Comparison of ENCODE assay signal across 9 cellular contexts in genomic region chr9:77807295-77807694, GRCh38.
DNase-seq lines count a peak whose midpoint lies in the region; ATAC-seq and FAIRE-seq lines count a peak whose summit lies in the region.
"Had no signal": no experiment of that assay in that cellular context is flagged by ENCODE, and none has a peak within 500 bp of the region (broad histone marks: within the 10 kb centered on the region; RNA-seq: fewer than 3 reads in every experiment).

No MANE protein-coding gene starts in this region.

- H3K27ac Mint-ChIP-seq in activated naive CD4-positive, alpha-beta T cell treated with anti-CD3 and anti-CD28 coated beads, Interleukin-2, amount 10 ng/mL, durations not matched to agents 7 days and 5 days = no peak overlapping the region

- no peaks in the 10 kb centered on the region for H3K9me3 Mint-ChIP-seq in activated naive CD4-positive, alpha-beta T cell treated with anti-CD3 and anti-CD28 coated beads, Interleukin-2, amount 10 ng/mL, durations not matched to agents 7 days and 5 days

- CTCF ChIA-PET in activated naive CD4-positive, alpha-beta T cell treated with anti-CD3 and anti-CD28 coated beads, Interleukin-2, amount 10 ng/mL, durations not matched to agents 7 days and 5 days (lab: Charles Lee) = interaction anchor here (0.9 kb wide), 1 partner anchor 53 kb away, joined by 3 read pairs; no protein-coding TSS in a partner anchor

- no peak overlapping the region for H3K4me3 Mint-ChIP-seq in activated naive CD4-positive, alpha-beta T cell treated with anti-CD3 and anti-CD28 coated beads, Interleukin-2, amount 10 ng/mL, durations not matched to agents 7 days and 5 days

- peaks cover 46% of the 10 kb centered on the region for H3K36me3 Mint-ChIP-seq in activated naive CD4-positive, alpha-beta T cell treated with anti-CD3 and anti-CD28 coated beads, Interleukin-2, amount 10 ng/mL, durations not matched to agents 7 days and 5 days

- peak; percentile 88 for DNase-seq in GM04503 (ENCODE audit: low read depth)
- DNase-seq in RCC 7860 (ENCODE audit: low spot score) = peak; percentile 65
- peak; percentile 83 for DNase-seq in renal cortical epithelial cell (ENCODE audit: low read depth)
- no peak for DNase-seq in activated naive CD4-positive, alpha-beta T cell treated with anti-CD3 and anti-CD28 coated beads, Interleukin-2, amount 10 ng/mL, durations not matched to agents 7 days and 5 days
- no peak for DNase-seq in islet precursor cell
- DNase-seq: right lobe of liver had no signal

- peak; percentile 58 for FAIRE-seq in RCC 7860 (lab: Jason Lieb, UNC)

- H3K4me1 Mint-ChIP-seq in activated naive CD4-positive, alpha-beta T cell treated with anti-CD3 and anti-CD28 coated beads, Interleukin-2, amount 10 ng/mL, durations not matched to agents 7 days and 5 days = peaks cover 21% of the 10 kb centered on the region

- ATAC-seq in esophagus mucosa = peak; percentile 62
- no peak for ATAC-seq in GM21528 (IDR thresholded peaks at IDR 0.05; ENCODE audit: low FRiP score, unreplicated experiment)
- ATAC-seq in GM21717 (IDR thresholded peaks at IDR 0.05; ENCODE audit: unreplicated experiment) = no peak

- H3K27me3 Mint-ChIP-seq in activated naive CD4-positive, alpha-beta T cell treated with anti-CD3 and anti-CD28 coated beads, Interleukin-2, amount 10 ng/mL, durations not matched to agents 7 days and 5 days = no peaks in the 10 kb centered on the region

Comparison
In these comparisons a context has a peak if more than half of its experiments do, and no peak if none do; other contexts are left out.
1. DNase-seq: peak in GM04503 (single experiment), RCC 7860 (single experiment) and renal cortical epithelial cell (single experiment); none in activated naive CD4-positive, alpha-beta T cell treated with anti-CD3 and anti-CD28 coated beads, Interleukin-2, amount 10 ng/mL, durations not matched to agents 7 days and 5 days (single experiment) and islet precursor cell (single experiment).